ENCODE assay signal across 28 cellular contexts in genomic region chr11:95984035-95984434, GRCh38.
"Had no signal": no experiment of that assay in that cellular context is flagged by ENCODE, and none has a peak within 500 bp of the region (broad histone marks: within the 10 kb centered on the region; RNA-seq: fewer than 3 reads in every experiment).

No MANE protein-coding gene starts in this region.

- H3K4me1 Mint-ChIP-seq: nephron; stimulated activated effector memory CD8-positive, alpha-beta T cell treated with anti-CD3 and anti-CD28 coated beads, Interleukin-12 subunit alpha, Interleukin-12 subunit beta, amount 100 ng/mL, for 72 hours had no signal

- H3K4me3 Mint-ChIP-seq: dendritic cell treated with granulocyte-macrophage colony-stimulating factor and Interleukin-4, amounts not matched to agents 40 ng/mL and 50 ng/mL, for 4 days; endodermal cell; mesothelial cell of epicardium; naive thymus-derived CD4-positive, alpha-beta T cell; nephron; neural progenitor cell; stimulated activated effector memory CD8-positive, alpha-beta T cell treated with anti-CD3 and anti-CD28 coated beads, Interleukin-12 subunit alpha, Interleukin-12 subunit beta, amount 100 ng/mL, for 72 hours had no signal

- H3K27ac Mint-ChIP-seq: dendritic cell treated with granulocyte-macrophage colony-stimulating factor and Interleukin-4, amounts not matched to agents 40 ng/mL and 50 ng/mL, for 4 days; endodermal cell; nephron; neural progenitor cell; stimulated activated effector memory CD8-positive, alpha-beta T cell treated with anti-CD3 and anti-CD28 coated beads, Interleukin-12 subunit alpha, Interleukin-12 subunit beta, amount 100 ng/mL, for 72 hours had no signal

- H3K27me3 ChIP-seq: colonic mucosa, gastrocnemius medialis, left lung, neural progenitor cell, sigmoid colon, testis, tibial artery, upper lobe of left lung had no signal

- H3K27ac ChIP-seq: colonic mucosa, epithelial cell of prostate, gastrocnemius medialis, left lung, neural progenitor cell, psoas muscle, sigmoid colon, testis, tibial artery, upper lobe of left lung had no signal

- H2AFZ ChIP-seq: neural progenitor cell had no signal

- ATAC-seq: esophagus mucosa; gastrocnemius medialis; left lung; naive thymus-derived CD4-positive, alpha-beta T cell; psoas muscle; right cardiac atrium; stimulated activated effector memory CD8-positive, alpha-beta T cell treated with anti-CD3 and anti-CD28 coated beads, Interleukin-12 subunit alpha, Interleukin-12 subunit beta, amount 100 ng/mL, for 72 hours; stimulated activated naive CD8-positive, alpha-beta T cell treated with anti-CD3 and anti-CD28 coated beads, Interleukin-15, Interleukin-2, amounts not matched to agents 100 U/mL and 50 U/mL, for 24 hours had no signal

- H3K9me3 ChIP-seq: colonic mucosa, gastrocnemius medialis, left lung, psoas muscle, sigmoid colon, testis, tibial artery, upper lobe of left lung had no signal

- H3K4me1 ChIP-seq: colonic mucosa, gastrocnemius medialis, left lung, psoas muscle, sigmoid colon, testis, tibial artery had no signal

- H3K4me2 ChIP-seq: neural progenitor cell had no signal

- H3K9me3 Mint-ChIP-seq: dendritic cell treated with granulocyte-macrophage colony-stimulating factor and Interleukin-4, amounts not matched to agents 40 ng/mL and 50 ng/mL, for 4 days; endodermal cell; mesothelial cell of epicardium; naive thymus-derived CD4-positive, alpha-beta T cell; nephron; neural progenitor cell; stimulated activated effector memory CD8-positive, alpha-beta T cell treated with anti-CD3 and anti-CD28 coated beads, Interleukin-12 subunit alpha, Interleukin-12 subunit beta, amount 100 ng/mL, for 72 hours had no signal

- H3K36me3 ChIP-seq: gastrocnemius medialis, neural progenitor cell had no signal

- H3K27me3 Mint-ChIP-seq: dendritic cell treated with granulocyte-macrophage colony-stimulating factor and Interleukin-4, amounts not matched to agents 40 ng/mL and 50 ng/mL, for 4 days; naive thymus-derived CD4-positive, alpha-beta T cell had no signal

- DNase-seq: colonic mucosa; effector CD8-positive, alpha-beta T cell; endodermal cell; foreskin fibroblast; gastrocnemius medialis; head of caudate nucleus; kidney; left lung; mesenchymal stem cell; naive thymus-derived CD4-positive, alpha-beta T cell; psoas muscle; right cardiac atrium; sigmoid colon; stimulated activated CD4-positive, alpha-beta T cell treated with anti-CD3 and anti-CD28 coated beads, Interleukin-2, amount 100 ng/mL, for 24 hours; stimulated activated CD4-positive, alpha-beta T cell treated with anti-CD3 and anti-CD28 coated beads, Interleukin-4, amount 100 ng/mL, for 24 hours; stimulated activated naive CD8-positive, alpha-beta T cell treated with anti-CD3 and anti-CD28 coated beads, Interleukin-15, Interleukin-2, amounts not matched to agents 100 U/mL and 50 U/mL, for 24 hours; substantia nigra; testis; tibial artery; upper lobe of left lung had no signal

- FAIRE-seq: urothelium cell line had no signal

- H3K4me3 ChIP-seq: colonic mucosa, gastrocnemius medialis, left lung, neural progenitor cell, psoas muscle, sigmoid colon, testis, tibial artery, upper lobe of left lung had no signal
